ENCODE assay signal across 9 cellular contexts in genomic region chr12:52391618-52392002, GRCh38. TPM values are rescaled to one million over a fixed set of nuclear protein-coding genes. Genes with fewer than 3 reads are reported as not detected.
DNase-seq lines count a peak whose midpoint lies in the region; ATAC-seq lines count a peak whose summit lies in the region.
"Had no signal": no experiment of that assay in that cellular context is flagged by ENCODE, and none has a peak within 500 bp of the region (broad histone marks: within the 10 kb centered on the region; RNA-seq: fewer than 3 reads in every experiment).

No MANE protein-coding gene starts in this region.

- no peak overlapping the region for H2BK15ac ChIP-seq in neuronal stem cell (ENCODE audit: low read length)

- no peak overlapping the region for H3K4me3 ChIP-seq in neuronal stem cell (ENCODE audit: low read length in 2 of 2)
- H3K4me3 ChIP-seq: lower lobe of right lung had no signal

- no peak for ATAC-seq in activated CD4-positive, CD25-positive, alpha-beta regulatory T cell treated with anti-CD3 and anti-CD28 coated beads, Interleukin-2, amount 50 U/mL, for 24 hours

- whole genome bisulfite sequencing in neuronal stem cell (ENCODE audit: extremely low coverage in 2 of 2, insufficient read length in 2 of 2, insufficient replicate concordance in 1 of 2), 2 donors = no CpG with 5 or more reads among the region's 4 CpGs

- H2BK120ac ChIP-seq in neuronal stem cell (ENCODE audit: low read depth, low read length) = no peak overlapping the region

- peak overlapping the region; percentile 52 for H2BK12ac ChIP-seq in neuronal stem cell (ENCODE audit: low read length)

- peak overlapping the region; percentile 50 for H3K14ac ChIP-seq in neuronal stem cell (ENCODE audit: low read length)

- H4K8ac ChIP-seq in neuronal stem cell (ENCODE audit: low read depth, low read length) = no peak overlapping the region

- no peak overlapping the region for H3K4ac ChIP-seq in neuronal stem cell (ENCODE audit: low read length)

- H3K27ac ChIP-seq in cingulate gyrus (ENCODE audit: low read depth, low read length) (peak overlapping the region; percentile 29), neuronal stem cell (replicated peaks; ENCODE audit: low read length) (no peak overlapping the region)
- H3K27ac ChIP-seq: lower lobe of right lung had no signal

- peak overlapping the region; percentile 22 for H2AK5ac ChIP-seq in neuronal stem cell (ENCODE audit: low read depth, low read length)

- no peak overlapping the region for H3K4me2 ChIP-seq in neuronal stem cell (ENCODE audit: insufficient read depth, low read length, poor library complexity, severe bottlenecking)

- no peaks in the 10 kb centered on the region for H3K36me3 ChIP-seq in neuronal stem cell (replicated peaks in 1 of 2; ENCODE audit: control insufficient read depth in 2 of 2, insufficient read depth in 2 of 2, low read length in 2 of 2)
- H3K36me3 ChIP-seq: lower lobe of right lung had no signal

- peak in 10 of 14 donors; percentile 7 to 77 (median 32) for DNase-seq in C1 segment of cervical spinal cord (lab: John Stamatoyannopoulos, UW)
- peak; percentile 53 for DNase-seq in NCI-H2107 (lab: John Stamatoyannopoulos, UW)
- DNase-seq in neuronal stem cell (ENCODE audit: low spot score) = no peak
- DNase-seq in HuH-7 (ENCODE audit: low spot score) = no peak
- no peak for DNase-seq in HuH-7.5 (ENCODE audit: low spot score)
- no peak for DNase-seq in stimulated activated CD4-positive, alpha-beta T cell treated with anti-CD3 and anti-CD28 coated beads, Interleukin-2, amount 100 ng/mL, for 24 hours
- DNase-seq: lower lobe of right lung had no signal

- peaks cover 0 to 4% of the 10 kb centered on the region in 2 donors for H3K4me1 ChIP-seq in neuronal stem cell (ENCODE audit: control insufficient read depth in 2 of 2, insufficient read depth in 1 of 2, low read depth in 1 of 2, low read length in 2 of 2)
- H3K4me1 ChIP-seq: lower lobe of right lung had no signal

- H3K79me1 ChIP-seq in neuronal stem cell (ENCODE audit: low read depth, low read length) = no peaks in the 10 kb centered on the region

- no peak overlapping the region for H3K9ac ChIP-seq in neuronal stem cell (ENCODE audit: low read depth, low read length, poor library complexity)

- peak overlapping the region; percentile 84 for H3K18ac ChIP-seq in neuronal stem cell (ENCODE audit: low read length)

- H2BK5ac ChIP-seq in neuronal stem cell (ENCODE audit: low read length) = no peak overlapping the region

- no peak overlapping the region for H4K91ac ChIP-seq in neuronal stem cell (ENCODE audit: low read depth, low read length, poor library complexity)

- no peak overlapping the region for H3K23ac ChIP-seq in neuronal stem cell (ENCODE audit: low read depth, low read length, poor library complexity)

- H3K9me3 ChIP-seq in neuronal stem cell (replicated peaks in 1 of 2; ENCODE audit: control insufficient read depth in 2 of 2, insufficient read depth in 1 of 2, low read depth in 1 of 2, low read length in 2 of 2) = peaks cover 0 to 1% of the 10 kb centered on the region in 2 donors
- H3K9me3 ChIP-seq: lower lobe of right lung had no signal

- H2AFZ ChIP-seq in neuronal stem cell (ENCODE audit: low read length) = no peak overlapping the region

- peaks cover 0 to 5% (median 1%) of the 10 kb centered on the region in 3 experiments for H3K27me3 ChIP-seq in neuronal stem cell (ENCODE audit: control insufficient read depth in 3 of 3, insufficient read depth in 3 of 3, low read depth in 1 of 3, low read length in 3 of 3)

RNA-seq across cellular contexts. Expression of gene KRT84, which starts 6.2 kb away (rescaled TPM):
- not detected for polyA plus RNA-seq in neuronal stem cell (2013, experiment 1 of 2)
- polyA plus RNA-seq in neuronal stem cell (2013, experiment 2 of 2) = not detected

RNA-seq across cellular contexts. Expression of gene KRT82, which starts 14.5 kb away (rescaled TPM):
- polyA plus RNA-seq in neuronal stem cell (2013, experiment 1 of 2) = not detected
- polyA plus RNA-seq in neuronal stem cell (2013, experiment 2 of 2) = not detected

RNA-seq across cellular contexts. Expression of gene KRT85, which starts 24.3 kb away (rescaled TPM):
- not detected for polyA plus RNA-seq in neuronal stem cell (2013, experiment 1 of 2)
- polyA plus RNA-seq in neuronal stem cell (2013, experiment 2 of 2) = not detected

RNA-seq across cellular contexts. Expression of gene KRT75, which starts 42.6 kb away (rescaled TPM):
- polyA plus RNA-seq in neuronal stem cell (2013, experiment 1 of 2) = not detected
- polyA plus RNA-seq in neuronal stem cell (2013, experiment 2 of 2) = not detected

Comparison
In these comparisons a context has a peak if more than half of its experiments do, and no peak if none do; other contexts are left out.
1. DNase-seq: peak in C1 segment of cervical spinal cord (10 of 14) and NCI-H2107 (single experiment); none in neuronal stem cell (single experiment), HuH-7 (single experiment), HuH-7.5 (single experiment) and stimulated activated CD4-positive, alpha-beta T cell treated with anti-CD3 and anti-CD28 coated beads, Interleukin-2, amount 100 ng/mL, for 24 hours (0 of 2).